19 cellular contexts compared by ENCODE assay signal in the genomic region with DNA sequence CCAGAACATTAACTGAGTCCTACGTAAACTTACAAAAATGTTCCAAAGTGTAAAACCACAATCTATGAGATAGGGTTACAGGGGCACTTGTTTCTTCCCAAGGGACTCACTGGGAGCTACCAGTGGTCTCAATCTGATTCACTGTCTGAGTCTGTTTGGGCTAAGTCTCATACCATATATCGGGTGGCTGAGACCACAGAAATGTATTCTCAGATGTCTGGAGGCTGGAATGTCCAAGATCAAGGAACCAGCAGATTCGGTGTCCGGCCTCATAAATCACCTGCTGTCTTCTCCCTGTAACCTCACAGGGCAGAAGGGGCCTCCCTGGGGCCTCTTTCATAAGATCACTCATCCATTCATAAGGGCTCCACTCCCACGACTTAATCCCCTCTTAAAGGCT.
DNase-seq lines count a peak whose midpoint lies in the region; ATAC-seq and TF ChIP-seq lines count a peak whose summit lies in the region.
"Had no signal": no experiment of that assay in that cellular context is flagged by ENCODE, and none has a peak within 500 bp of the region (broad histone marks: within the 10 kb centered on the region; RNA-seq: fewer than 3 reads in every experiment).

No MANE protein-coding gene starts in this region.

- no peak overlapping the region for H3K27ac ChIP-seq in SJCRH30
- peak overlapping the region; percentile 45 for H3K27ac ChIP-seq in smooth muscle cell (ENCODE audit: low read depth)
- H3K27ac ChIP-seq: A549 had no signal

- no peaks in the 10 kb centered on the region for H3K79me2 ChIP-seq in smooth muscle cell (ENCODE audit: low read depth)

- no peak overlapping the region for H3K9ac ChIP-seq in smooth muscle cell (ENCODE audit: low read depth)

- WGBS in smooth muscle cell (ENCODE audit: low lambda C conversion rate): 39% methylated on average over 5 of the region's 5 CpGs

- no peak for TF ChIP-seq POLR2A in erythroblast (IDR thresholded peaks at IDR 0.05; ENCODE audit: low read length)

- H2AFZ ChIP-seq in smooth muscle cell (ENCODE audit: low read depth): no peak overlapping the region

- no peaks in the 10 kb centered on the region for H3K36me3 ChIP-seq in SJCRH30
- H3K36me3 ChIP-seq in smooth muscle cell (ENCODE audit: low read depth): no peaks in the 10 kb centered on the region
- H3K36me3 ChIP-seq: MG63 had no signal

- TF ChIP-seq CTCF in smooth muscle cell (IDR thresholded peaks at IDR 0.05; ENCODE audit: borderline replicate concordance, insufficient read depth, poor library complexity, severe bottlenecking): no peak

- ATAC-seq in HG03196 (IDR thresholded peaks at IDR 0.05; ENCODE audit: unreplicated experiment) (no peak), HG03280 (IDR thresholded peaks at IDR 0.05; ENCODE audit: unreplicated experiment) (no peak)
- ATAC-seq: A549 had no signal

- no peaks in the 10 kb centered on the region for H4K20me1 ChIP-seq in smooth muscle cell (ENCODE audit: low read depth)

- H3K9me3 ChIP-seq in SJCRH30 (replicated peaks) (no peaks in the 10 kb centered on the region), smooth muscle cell (replicated peaks; ENCODE audit: low read depth) (no peaks in the 10 kb centered on the region)
- H3K9me3 ChIP-seq: A549 had no signal

- H3K4me1 ChIP-seq in SJCRH30 (no peaks in the 10 kb centered on the region), smooth muscle cell (ENCODE audit: low read depth) (no peaks in the 10 kb centered on the region)
- H3K4me1 ChIP-seq: A549 had no signal

- H3K27me3 ChIP-seq in SJCRH30 (no peaks in the 10 kb centered on the region), smooth muscle cell (ENCODE audit: low read depth) (no peaks in the 10 kb centered on the region)
- H3K27me3 ChIP-seq: MG63 had no signal

- DNase-seq in EH (ENCODE audit: low read depth) (peak; percentile 78), SJCRH30 (peak; percentile 13 to 20), iris pigment epithelial cell (ENCODE audit: low read depth) (peak; percentile 22), smooth muscle cell (lab: John Stamatoyannopoulos, UW; ENCODE audit: unreplicated experiment) (no peak), erythroblast (lab: John Stamatoyannopoulos, UW) (no peak)
- DNase-seq: AML-193, COR-L47, EL, H9, KG1, MG63, NCI-H1105, NCI-H1694, NCI-H2107, NCI-H2227 treated with DMSO at 0.1 percent for 48 hours, NCI-H524 had no signal

- H3K4me3 ChIP-seq in SJCRH30 (no peak overlapping the region), smooth muscle cell (no peak overlapping the region)
- H3K4me3 ChIP-seq: A549, MG63 had no signal

- no peaks in the 10 kb centered on the region for H3F3A ChIP-seq in smooth muscle cell (ENCODE audit: low read depth)

- no peak overlapping the region for H3K4me2 ChIP-seq in smooth muscle cell
- H3K4me2 ChIP-seq: A549 had no signal

Comparison
In these comparisons a context has a peak if more than half of its experiments do, and no peak if none do; other contexts are left out.
1. DNase-seq: peak in EH (single experiment), SJCRH30 (2 of 2) and iris pigment epithelial cell (single experiment); none in smooth muscle cell (single experiment) and erythroblast (0 of 2).